17 cellular contexts compared by ENCODE assay signal in genomic region chr4:81930506-81931238, GRCh38.
DNase-seq lines count a peak whose midpoint lies in the region; ATAC-seq and TF ChIP-seq lines count a peak whose summit lies in the region.
"Had no signal": no experiment of that assay in that cellular context is flagged by ENCODE, and none has a peak within 500 bp of the region (broad histone marks: within the 10 kb centered on the region; RNA-seq: fewer than 3 reads in every experiment).

No MANE protein-coding gene starts in this region.

- H3K9me2 ChIP-seq in Karpas-422 (replicated peaks; ENCODE audit: insufficient read depth, low read length): no peaks in the 10 kb centered on the region

- CTCF ChIA-PET in activated CD8-positive, alpha-beta memory T cell treated with anti-CD3 and anti-CD28 coated beads, Interleukin-2, amount 10 ng/mL, durations not matched to agents 7 days and 5 days (lab: Charles Lee): no interaction called here

- peaks cover 4% of the 10 kb centered on the region for H3K4me1 Mint-ChIP-seq in activated CD8-positive, alpha-beta memory T cell treated with anti-CD3 and anti-CD28 coated beads, Interleukin-2, amount 10 ng/mL, durations not matched to agents 7 days and 5 days
- H3K4me1 Mint-ChIP-seq: B cell had no signal

- H3K4me3 ChIP-seq in Karpas-422 (ENCODE audit: low read length) (no peak overlapping the region), suprapubic skin (no peak overlapping the region)
- H3K4me3 ChIP-seq: K562 had no signal

- H3K79me2 ChIP-seq in Karpas-422 (ENCODE audit: low read length): no peaks in the 10 kb centered on the region

- no peak overlapping the region for H2AFZ ChIP-seq in Karpas-422 (ENCODE audit: low read length)

- H3K4me2 ChIP-seq in Karpas-422 (ENCODE audit: low read depth, low read length, poor library complexity, severe bottlenecking): no peak overlapping the region

- no peaks in the 10 kb centered on the region for H3K27me3 ChIP-seq in Karpas-422 (ENCODE audit: low read length)
- H3K27me3 ChIP-seq in suprapubic skin: no peaks in the 10 kb centered on the region

- no peak overlapping the region for H3K9ac ChIP-seq in Karpas-422 (ENCODE audit: low read length)

- ATAC-seq in activated CD8-positive, alpha-beta memory T cell treated with anti-CD3 and anti-CD28 coated beads, Interleukin-2, amount 10 ng/mL, durations not matched to agents 7 days and 5 days: peak; percentile 45
- ATAC-seq in HG02938 (IDR thresholded peaks at IDR 0.05; ENCODE audit: unreplicated experiment) (peak; percentile 82), HG03520 (IDR thresholded peaks at IDR 0.05; ENCODE audit: unreplicated experiment) (peak; percentile 55)
- peak; percentile 89 for ATAC-seq in stimulated activated naive CD8-positive, alpha-beta T cell treated with anti-CD3 and anti-CD28 coated beads, Interleukin-15, Interleukin-2, amounts not matched to agents 100 U/mL and 50 U/mL, for 24 hours
- ATAC-seq: K562, Right ventricle myocardium inferior had no signal

- H3K27ac ChIP-seq in Karpas-422 (ENCODE audit: low read length): no peak overlapping the region
- H3K27ac ChIP-seq in suprapubic skin: no peak overlapping the region

- no peak overlapping the region for H3K4me3 Mint-ChIP-seq in activated CD8-positive, alpha-beta memory T cell treated with anti-CD3 and anti-CD28 coated beads, Interleukin-2, amount 10 ng/mL, durations not matched to agents 7 days and 5 days
- H3K4me3 Mint-ChIP-seq: B cell; CD4-positive, alpha-beta T cell had no signal

- peaks cover 17% of the 10 kb centered on the region for H3K27me3 Mint-ChIP-seq in activated CD8-positive, alpha-beta memory T cell treated with anti-CD3 and anti-CD28 coated beads, Interleukin-2, amount 10 ng/mL, durations not matched to agents 7 days and 5 days
- H3K27me3 Mint-ChIP-seq: CD4-positive, alpha-beta T cell had no signal

- no peak overlapping the region for H3K27ac Mint-ChIP-seq in activated CD8-positive, alpha-beta memory T cell treated with anti-CD3 and anti-CD28 coated beads, Interleukin-2, amount 10 ng/mL, durations not matched to agents 7 days and 5 days
- H3K27ac Mint-ChIP-seq: B cell; CD4-positive, alpha-beta T cell had no signal

- no peak for DNase-seq in activated CD8-positive, alpha-beta memory T cell treated with anti-CD3 and anti-CD28 coated beads, Interleukin-2, amount 10 ng/mL, durations not matched to agents 7 days and 5 days
- DNase-seq in activated CD8-positive, alpha-beta memory T cell treated with anti-CD3 and anti-CD28 coated beads, Interleukin-2, amount 50 U/mL, for 4 hours: no peak
- DNase-seq in stimulated activated naive CD8-positive, alpha-beta T cell treated with anti-CD3 and anti-CD28 coated beads, Interleukin-15, Interleukin-2, amounts not matched to agents 100 U/mL and 50 U/mL, for 24 hours: peak; percentile 11
- no peak for DNase-seq in CD1c-positive myeloid dendritic cell (ENCODE audit: extremely low spot score)
- DNase-seq in Karpas-422: no peak
- no peak for DNase-seq in suprapubic skin (ENCODE audit: low spot score in 2 of 2)
- DNase-seq: Caco-2; CD4-positive, alpha-beta T cell; GDM1; NCI-H1105 treated with DMSO at 0.1 percent for 48 hours; NCI-H1694 treated with DMSO at 0.1 percent for 48 hours; NK-92 treated with Interleukin-12 subunit alpha and Interleukin-12 subunit beta, amount 100 ng/mL, for 24 hours had no signal

- TF ChIP-seq POLR2A in suprapubic skin (IDR thresholded peaks at IDR 0.05): no peak

- TF ChIP-seq EP300 in suprapubic skin (IDR thresholded peaks at IDR 0.05): no peak

- no peak for TF ChIP-seq CTCF in suprapubic skin (IDR thresholded peaks at IDR 0.05)

- H3K9me3 Mint-ChIP-seq in activated CD8-positive, alpha-beta memory T cell treated with anti-CD3 and anti-CD28 coated beads, Interleukin-2, amount 10 ng/mL, durations not matched to agents 7 days and 5 days (ENCODE audit: low read depth): no peaks in the 10 kb centered on the region
- H3K9me3 Mint-ChIP-seq: CD4-positive, alpha-beta T cell had no signal

- H3K4me1 ChIP-seq in Karpas-422 (ENCODE audit: low read length) (no peaks in the 10 kb centered on the region), suprapubic skin (no peaks in the 10 kb centered on the region)
- H3K4me1 ChIP-seq: Caco-2 had no signal

- no peaks in the 10 kb centered on the region for H4K20me1 ChIP-seq in Karpas-422 (ENCODE audit: insufficient read depth, low read depth, low read length)

- no peaks in the 10 kb centered on the region for H3K36me3 Mint-ChIP-seq in activated CD8-positive, alpha-beta memory T cell treated with anti-CD3 and anti-CD28 coated beads, Interleukin-2, amount 10 ng/mL, durations not matched to agents 7 days and 5 days

- H3K9me3 ChIP-seq in Karpas-422 (ENCODE audit: low read length) (no peaks in the 10 kb centered on the region), suprapubic skin (no peaks in the 10 kb centered on the region)

- H3K36me3 ChIP-seq in Karpas-422 (ENCODE audit: insufficient read depth, low read length) (no peaks in the 10 kb centered on the region), suprapubic skin (no peaks in the 10 kb centered on the region)

- 88% methylated on average over 3 of the region's 3 CpGs for WGBS in suprapubic skin
